9 cellular contexts compared by ENCODE assay signal in genomic region chr19:19643158-19644053, GRCh38. TPM values are rescaled to one million over a fixed set of nuclear protein-coding genes. Genes with fewer than 3 reads are reported as not detected.
A peak's percentile ranks its signal among the peaks of the same experiment; 100 is the strongest.
DNase-seq lines count a peak whose midpoint lies in the region; ATAC-seq, FAIRE-seq and TF ChIP-seq lines count a peak whose summit lies in the region.
"Had no signal": no experiment of that assay in that cellular context is flagged by ENCODE, and none has a peak within 500 bp of the region (broad histone marks: within the 10 kb centered on the region; RNA-seq: fewer than 3 reads in every experiment).

Gene GMIP, minus strand, starts transcription at chr19:19643657. Its CDS starts 128 bp downstream, at chr19:19643529.

- no peak within 1 kb of the TSS for H3K27ac ChIP-seq in kidney (ENCODE audit: low read depth in 2 of 2, low read length in 2 of 2)

- no peaks in the 10 kb centered on the region for H3K9me3 ChIP-seq in kidney (ENCODE audit: control insufficient read depth in 1 of 2, low read length in 2 of 2)

- peaks cover 0 to 5% of the 10 kb centered on the region in 2 donors for H3K4me1 ChIP-seq in kidney (ENCODE audit: control insufficient read depth in 1 of 2, insufficient read depth in 1 of 2, low read depth in 1 of 2, low read length in 2 of 2)

- FAIRE-seq in kidney (lab: Jason Lieb, UNC): no peak
- FAIRE-seq: A204.1 had no signal

- TF ChIP-seq CTCF in WI38 (IDR thresholded peaks at IDR 0.05; ENCODE audit: low read depth, low read length) (peak; percentile 80; the same call in 1 of the 2 replicates), cardiac fibroblast (IDR thresholded peaks at IDR 0.05; ENCODE audit: low read depth, low read length) (peak; percentile 86), kidney (IDR thresholded peaks at IDR 0.05; ENCODE audit: borderline replicate concordance, extremely low read depth, insufficient read depth) (peak; percentile 73)

- DNase-seq in DMS 273 (lab: John Stamatoyannopoulos, UW; ENCODE audit: unreplicated experiment) (peak; percentile 86), DMS 273 treated with DMSO at 0.1 percent for 48 hours (lab: John Stamatoyannopoulos, UW) (no peak), NCI-H1930 (lab: John Stamatoyannopoulos, UW) (peak; percentile 30 to 46), cardiac fibroblast (ENCODE audit: low read depth in 2 of 2) (peak; percentile 47 to 52), kidney (peak; percentile 91)
- DNase-seq in stimulated activated CD4-positive, alpha-beta T cell treated with anti-CD3 and anti-CD28 coated beads, Interleukin-1b, Interleukin-23, amount 100 ng/mL, for 1 hour (ENCODE audit: low read depth in 2 of 2): peak; percentile 80 to 84

- H3K36me3 ChIP-seq in kidney (ENCODE audit: control insufficient read depth in 1 of 2, insufficient read depth in 2 of 2, low read length in 2 of 2): peaks cover 6 to 11% of the 10 kb centered on the region in 2 donors

- peak within 1 kb of the TSS; percentile 93 for H3K4me3 ChIP-seq in WI38 (ENCODE audit: low read depth, low read length)
- peak within 1 kb of the TSS; percentile 81 to 85 for H3K4me3 ChIP-seq in cardiac fibroblast (replicated peaks in 1 of 2; ENCODE audit: low read depth in 2 of 2, low read length in 2 of 2)
- peak within 1 kb of the TSS; percentile 62 to 78 for H3K4me3 ChIP-seq in kidney (ENCODE audit: low read length in 2 of 2)

- intact Hi-C loops in kidney (cut with DNase I): loop anchor here (5.0 kb wide), 1 partner anchor 111 kb away; no protein-coding TSS in a partner anchor

- ATAC-seq in HG02840 (IDR thresholded peaks at IDR 0.05; ENCODE audit: low FRiP score, unreplicated experiment): peak; percentile 79

- H3K9ac ChIP-seq in kidney (ENCODE audit: low read length in 2 of 2): peak within 1 kb of the TSS; percentile 45 to 71

RNA-seq across cellular contexts. Expression of gene GMIP, which starts in this region (rescaled TPM):
- 18.8 TPM for total RNA-seq in kidney
- 3.3 TPM for polyA plus RNA-seq in kidney (ENCODE audit: insufficient read depth, low read depth, low replicate concordance)
